Comparison of ENCODE assay signal across 16 cellular contexts in genomic region chr20:58708246-58708931, GRCh38. TPM values are rescaled to one million over a fixed set of nuclear protein-coding genes. Genes with fewer than 3 reads are reported as not detected.
DNase-seq lines count a peak whose midpoint lies in the region; ATAC-seq, FAIRE-seq and TF ChIP-seq lines count a peak whose summit lies in the region.
"Had no signal": no experiment of that assay in that cellular context is flagged by ENCODE, and none has a peak within 500 bp of the region (broad histone marks: within the 10 kb centered on the region; RNA-seq: fewer than 3 reads in every experiment).

No MANE protein-coding gene starts in this region.

- no peak for TF ChIP-seq RAD21 in HepG2 (CRISPR knock-in tag; IDR thresholded peaks at IDR 0.05)

- no peaks in the 10 kb centered on the region for H3K4me1 ChIP-seq in HepG2 (ENCODE audit: insufficient read depth, low read length)
- H3K4me1 ChIP-seq in suprapubic skin, result no peaks in the 10 kb centered on the region

- TF ChIP-seq EP300 in HepG2 (IDR thresholded peaks at IDR 0.05; ENCODE audit: low read depth in 2 of 2, low read length in 2 of 2) (no peak), HepG2 (CRISPR knock-in tag; IDR thresholded peaks at IDR 0.05; ENCODE audit: borderline replicate concordance) (no peak), suprapubic skin (IDR thresholded peaks at IDR 0.05) (no peak)

- no peak overlapping the region for H3K9ac ChIP-seq in HepG2 (ENCODE audit: insufficient read depth, low read depth, low read length)

- POLR2A ChIA-PET in activated CD4-positive, alpha-beta memory T cell treated with anti-CD3 and anti-CD28 coated beads, Interleukin-2, amount 10 ng/mL, durations not matched to agents 7 days and 5 days (lab: Charles Lee), result no interaction called here
- POLR2A ChIA-PET in HepG2 (lab: Yijun Ruan, JAX), result no interaction called here

- H3K27ac ChIP-seq in HepG2 (ENCODE audit: extremely low read length, insufficient read depth, low read length), result no peak overlapping the region
- H3K27ac ChIP-seq in suprapubic skin, result no peak overlapping the region
- H3K27ac ChIP-seq: epithelial cell of prostate had no signal

- BruUV-seq in HepG2 (replicated peaks; lab: Mats Ljungman, UMichigan), result no TSS peak

- FAIRE-seq in HepG2 (lab: Jason Lieb, UNC), result no peak

- TF ChIP-seq POLR2A in HepG2 (IDR thresholded peaks at IDR 0.05; ENCODE audit: insufficient read depth in 1 of 2, low read depth in 2 of 2, low read length in 2 of 2), result no peak
- TF ChIP-seq POLR2A in suprapubic skin (IDR thresholded peaks at IDR 0.05), result no peak

- H3K4me2 ChIP-seq in HepG2 (ENCODE audit: low read depth, low read length), result no peak overlapping the region

- CTCF ChIA-PET in activated CD8-positive, alpha-beta memory T cell treated with anti-CD3 and anti-CD28 coated beads, Interleukin-2, amount 10 ng/mL, durations not matched to agents 7 days and 5 days (lab: Charles Lee), result no interaction called here
- CTCF ChIA-PET in activated CD4-positive, alpha-beta memory T cell treated with anti-CD3 and anti-CD28 coated beads, Interleukin-2, amount 10 ng/mL, durations not matched to agents 7 days and 5 days (lab: Charles Lee), result no interaction called here
- CTCF ChIA-PET in HepG2 (lab: Yijun Ruan, JAX; ENCODE audit: low intra/inter-chr PET ratio, low total read pairs), result no interaction called here

- H3K27me3 ChIP-seq in HepG2 (ENCODE audit: control insufficient read depth in 1 of 2, insufficient read depth in 2 of 2, low read length in 2 of 2) (no peaks in the 10 kb centered on the region), suprapubic skin (no peaks in the 10 kb centered on the region)

- no peak overlapping the region for H3K27ac Mint-ChIP-seq in activated CD8-positive, alpha-beta memory T cell treated with anti-CD3 and anti-CD28 coated beads, Interleukin-2, amount 10 ng/mL, durations not matched to agents 7 days and 5 days
- H3K27ac Mint-ChIP-seq in activated CD4-positive, alpha-beta memory T cell treated with anti-CD3 and anti-CD28 coated beads, Interleukin-2, amount 10 ng/mL, durations not matched to agents 7 days and 5 days, result no peak overlapping the region
- H3K27ac Mint-ChIP-seq: immature natural killer cell had no signal

- H3K27me3 Mint-ChIP-seq in activated CD8-positive, alpha-beta memory T cell treated with anti-CD3 and anti-CD28 coated beads, Interleukin-2, amount 10 ng/mL, durations not matched to agents 7 days and 5 days, result no peaks in the 10 kb centered on the region
- no peaks in the 10 kb centered on the region for H3K27me3 Mint-ChIP-seq in activated CD4-positive, alpha-beta memory T cell treated with anti-CD3 and anti-CD28 coated beads, Interleukin-2, amount 10 ng/mL, durations not matched to agents 7 days and 5 days

- peaks cover 4% of the 10 kb centered on the region for H3K4me1 Mint-ChIP-seq in activated CD8-positive, alpha-beta memory T cell treated with anti-CD3 and anti-CD28 coated beads, Interleukin-2, amount 10 ng/mL, durations not matched to agents 7 days and 5 days
- peaks cover 3% of the 10 kb centered on the region for H3K4me1 Mint-ChIP-seq in activated CD4-positive, alpha-beta memory T cell treated with anti-CD3 and anti-CD28 coated beads, Interleukin-2, amount 10 ng/mL, durations not matched to agents 7 days and 5 days
- H3K4me1 Mint-ChIP-seq: CD8-positive, alpha-beta memory T cell; immature natural killer cell had no signal

- DNase-seq in activated CD8-positive, alpha-beta memory T cell treated with anti-CD3 and anti-CD28 coated beads, Interleukin-2, amount 10 ng/mL, durations not matched to agents 7 days and 5 days, result peak; percentile 30
- DNase-seq in activated CD8-positive, alpha-beta memory T cell treated with anti-CD3 and anti-CD28 coated beads, Interleukin-2, amount 50 U/mL, for 48 hours, result no peak
- DNase-seq in activated CD4-positive, alpha-beta memory T cell treated with anti-CD3 and anti-CD28 coated beads, Interleukin-2, amount 10 ng/mL, durations not matched to agents 7 days and 5 days, result peak; percentile 12
- no peak for DNase-seq in HepG2 (ENCODE audit: low spot score)
- DNase-seq in suprapubic skin (ENCODE audit: low spot score in 2 of 2), result peak; percentile 52 to 62
- DNase-seq in left colon, result no peak
- DNase-seq: amygdala; CD8-positive, alpha-beta memory T cell; cerebellar nuclear complex; immature natural killer cell; NCI-H1930; stimulated activated CD4-positive, alpha-beta T cell treated with anti-CD3 and anti-CD28 coated beads, Interleukin-15, amount 100 ng/mL, for 24 hours had no signal

- 94% methylated on average over 26 of the region's 28 CpGs for WGBS in HepG2 (ENCODE audit: low lambda C conversion rate)
- 93% methylated on average over 15 of the region's 28 CpGs for WGBS in suprapubic skin

- H4K20me1 ChIP-seq in HepG2 (ENCODE audit: insufficient read depth, low read length), result no peaks in the 10 kb centered on the region; the same call in 1 of the 2 replicates

- H3K36me3 ChIP-seq in HepG2 (replicated peaks in 1 of 2; ENCODE audit: control insufficient read depth in 1 of 2, insufficient read depth in 2 of 2, low read length in 2 of 2), result peaks cover 3 to 9% of the 10 kb centered on the region in 2 experiments; a peak in 4 of 5 replicates
- peaks cover 58% of the 10 kb centered on the region for H3K36me3 ChIP-seq in suprapubic skin

- H3K36me3 Mint-ChIP-seq in activated CD8-positive, alpha-beta memory T cell treated with anti-CD3 and anti-CD28 coated beads, Interleukin-2, amount 10 ng/mL, durations not matched to agents 7 days and 5 days, result peaks cover 3% of the 10 kb centered on the region
- H3K36me3 Mint-ChIP-seq in activated CD4-positive, alpha-beta memory T cell treated with anti-CD3 and anti-CD28 coated beads, Interleukin-2, amount 10 ng/mL, durations not matched to agents 7 days and 5 days (ENCODE audit: low read depth), result peaks cover 10% of the 10 kb centered on the region

- no peak for TF ChIP-seq CTCF in HepG2 (CRISPR knock-in tag; IDR thresholded peaks at IDR 0.05)
- no peak for TF ChIP-seq CTCF in suprapubic skin (IDR thresholded peaks at IDR 0.05)

- H3K4me3 ChIP-seq in HepG2 (replicated peaks in 1 of 3; ENCODE audit: insufficient read depth in 1 of 3, low read depth in 2 of 3, low read length in 3 of 3), result no peak overlapping the region
- no peak overlapping the region for H3K4me3 ChIP-seq in suprapubic skin
- H3K4me3 ChIP-seq: mucosa of descending colon had no signal

- H3K4me3 Mint-ChIP-seq in activated CD8-positive, alpha-beta memory T cell treated with anti-CD3 and anti-CD28 coated beads, Interleukin-2, amount 10 ng/mL, durations not matched to agents 7 days and 5 days, result no peak overlapping the region
- H3K4me3 Mint-ChIP-seq in activated CD4-positive, alpha-beta memory T cell treated with anti-CD3 and anti-CD28 coated beads, Interleukin-2, amount 10 ng/mL, durations not matched to agents 7 days and 5 days, result no peak overlapping the region
- H3K4me3 Mint-ChIP-seq: CD8-positive, alpha-beta memory T cell; immature natural killer cell had no signal

- no peak for ATAC-seq in activated CD8-positive, alpha-beta memory T cell treated with anti-CD3 and anti-CD28 coated beads, Interleukin-2, amount 10 ng/mL, durations not matched to agents 7 days and 5 days
- ATAC-seq in HepG2 (no peak), left colon (no peak), HG02973 (IDR thresholded peaks at IDR 0.05; ENCODE audit: unreplicated experiment) (no peak), HG03108 (IDR thresholded peaks at IDR 0.05; ENCODE audit: unreplicated experiment) (no peak)
- ATAC-seq: mucosa of descending colon had no signal

- intact Hi-C loops in HepG2 (cut with micrococcal nuclease; ENCODE audit: unreplicated experiment) (no loop called here), left colon (cut with DNase I, micrococcal nuclease) (no loop called here)

- in situ Hi-C loops in HepG2 (cut with HindIII; ENCODE audit: extremely low pct_ligation_motif_present, low pct_unique_long_range_greater_than_20kb), result no loop called here

- H3K9me3 ChIP-seq in HepG2 (ENCODE audit: low read length), result no peaks in the 10 kb centered on the region
- no peaks in the 10 kb centered on the region for H3K9me3 ChIP-seq in suprapubic skin
- H3K9me3 ChIP-seq: mucosa of descending colon had no signal

- H2AFZ ChIP-seq in HepG2 (ENCODE audit: low read length), result no peak overlapping the region

- no peaks in the 10 kb centered on the region for H3K9me3 Mint-ChIP-seq in activated CD8-positive, alpha-beta memory T cell treated with anti-CD3 and anti-CD28 coated beads, Interleukin-2, amount 10 ng/mL, durations not matched to agents 7 days and 5 days (ENCODE audit: low read depth)
- H3K9me3 Mint-ChIP-seq in activated CD4-positive, alpha-beta memory T cell treated with anti-CD3 and anti-CD28 coated beads, Interleukin-2, amount 10 ng/mL, durations not matched to agents 7 days and 5 days, result no peaks in the 10 kb centered on the region
- H3K9me3 Mint-ChIP-seq: CD8-positive, alpha-beta memory T cell; immature natural killer cell had no signal

- no peaks in the 10 kb centered on the region for H3K79me2 ChIP-seq in HepG2 (ENCODE audit: insufficient read depth, low read length)

RNA-seq across cellular contexts. Expression of gene NPEPL1, which starts 15.8 kb away (rescaled TPM):
- 10 to 100 TPM; 19.3 to 30.4 TPM for total RNA-seq in activated CD8-positive, alpha-beta memory T cell treated with anti-CD3 and anti-CD28 coated beads, Interleukin-2, amount 10 ng/mL, durations not matched to agents 7 days and 5 days
- total RNA-seq in activated CD4-positive, alpha-beta memory T cell treated with anti-CD3 and anti-CD28 coated beads, Interleukin-2, amount 10 ng/mL, durations not matched to agents 7 days and 5 days, result 10 to 100 TPM; 29.1 to 30.7 TPM
- total RNA-seq in HepG2 (2016; rRNA removed; fragmentation: Illumina TruSeq; extraction: Trizol) (0.60 and 4.1 TPM in 2 replicates), suprapubic skin (10 to 100 TPM; 21.0 to 69.2 (median 42.0) TPM), left colon (10 to 100 TPM; 30.3 to 31.1 TPM)
- 3.0 and 3.1 TPM in 2 replicates for total RNA-seq in HepG2 (2016; cell fraction: cytosol; rRNA removed; fragmentation: Illumina TruSeq; extraction: Trizol; ENCODE audit: low read depth)
- 0.30 and 4.3 TPM in 2 replicates for total RNA-seq in HepG2 (2016; cell fraction: insoluble cytoplasmic fraction; rRNA removed; fragmentation: Illumina TruSeq; extraction: Trizol)
- total RNA-seq in HepG2 (2016; cell fraction: membrane; rRNA removed; fragmentation: Illumina TruSeq; extraction: Trizol), result 0.96 and 1.0 TPM in 2 replicates
- 8.0 and 8.6 TPM in 2 replicates for total RNA-seq in HepG2 (2016; cell fraction: nucleus; rRNA removed; fragmentation: Illumina TruSeq; extraction: Trizol)
- polyA plus RNA-seq in HepG2 (2011; rRNA removed), result 7.5 and 9.9 TPM in 2 replicates
- polyA plus RNA-seq in HepG2 (2011; cell fraction: cytosol; rRNA removed), result 1.3 and 1.9 TPM in 2 replicates
- polyA plus RNA-seq in HepG2 (2011; cell fraction: nucleus; rRNA removed), result 184 and 219 TPM in 2 replicates
- 16.9 and 23.0 TPM in 2 replicates for polyA plus RNA-seq in HepG2 (2012)
- polyA plus RNA-seq in HepG2 (2016; cell fraction: cytosol; fragmentation: Illumina TruSeq; extraction: Trizol; ENCODE audit: low read depth), result 0.41 and 0.51 TPM in 2 replicates
- 0.69 and 1.4 TPM in 2 replicates for polyA plus RNA-seq in HepG2 (2016; cell fraction: insoluble cytoplasmic fraction; fragmentation: Illumina TruSeq; extraction: Trizol; ENCODE audit: low read depth)
- 0.55 and 0.71 TPM in 2 replicates for polyA plus RNA-seq in HepG2 (2016; cell fraction: membrane; fragmentation: Illumina TruSeq; extraction: Trizol; ENCODE audit: low read depth)
- 49.5 and 52.8 TPM in 2 replicates for polyA plus RNA-seq in HepG2 (2016; cell fraction: nucleus; fragmentation: Illumina TruSeq; extraction: Trizol; ENCODE audit: insufficient read depth, low read depth)
- 8.5 and 18.0 TPM in 2 replicates for polyA minus RNA-seq in HepG2 (2011; rRNA and poly(A)+ RNA removed; ENCODE audit: low replicate concordance)
- polyA minus RNA-seq in HepG2 (2011; cell fraction: cytosol; rRNA and poly(A)+ RNA removed), result 0.49 and 0.88 TPM in 2 replicates
- polyA minus RNA-seq in HepG2 (2011; cell fraction: nucleus; rRNA and poly(A)+ RNA removed), result 24.2 and 30.1 TPM in 2 replicates

RNA-seq across cellular contexts. Expression of gene STX16, which starts 57.3 kb away (rescaled TPM):
- total RNA-seq in activated CD8-positive, alpha-beta memory T cell treated with anti-CD3 and anti-CD28 coated beads, Interleukin-2, amount 10 ng/mL, durations not matched to agents 7 days and 5 days, result 100 to 1,000 TPM; 120 to 165 TPM
- 100 to 1,000 TPM; 152 to 153 TPM for total RNA-seq in activated CD4-positive, alpha-beta memory T cell treated with anti-CD3 and anti-CD28 coated beads, Interleukin-2, amount 10 ng/mL, durations not matched to agents 7 days and 5 days
- total RNA-seq in HepG2 (2016; rRNA removed; fragmentation: Illumina TruSeq; extraction: Trizol), result 28.0 and 40.5 TPM in 2 replicates
- 42.2 and 47.4 TPM in 2 replicates for total RNA-seq in HepG2 (2016; cell fraction: cytosol; rRNA removed; fragmentation: Illumina TruSeq; extraction: Trizol; ENCODE audit: low read depth)
- total RNA-seq in HepG2 (2016; cell fraction: insoluble cytoplasmic fraction; rRNA removed; fragmentation: Illumina TruSeq; extraction: Trizol), result 26.0 and 32.7 TPM in 2 replicates
- total RNA-seq in HepG2 (2016; cell fraction: membrane; rRNA removed; fragmentation: Illumina TruSeq; extraction: Trizol), result 41.8 and 44.6 TPM in 2 replicates
- 52.2 and 59.0 TPM in 2 replicates for total RNA-seq in HepG2 (2016; cell fraction: nucleus; rRNA removed; fragmentation: Illumina TruSeq; extraction: Trizol)
- polyA plus RNA-seq in HepG2 (2011; rRNA removed), result 72.7 and 79.2 TPM in 2 replicates
- polyA plus RNA-seq in HepG2 (2011; cell fraction: cytosol; rRNA removed), result 37.3 and 55.0 TPM in 2 replicates
- 168 and 204 TPM in 2 replicates for polyA plus RNA-seq in HepG2 (2011; cell fraction: nucleus; rRNA removed)
- 88.7 and 102 TPM in 2 replicates for polyA plus RNA-seq in HepG2 (2012)
- polyA plus RNA-seq in HepG2 (2016; cell fraction: cytosol; fragmentation: Illumina TruSeq; extraction: Trizol; ENCODE audit: low read depth), result 6.6 and 6.7 TPM in 2 replicates
- 48.8 and 56.0 TPM in 2 replicates for polyA plus RNA-seq in HepG2 (2016; cell fraction: insoluble cytoplasmic fraction; fragmentation: Illumina TruSeq; extraction: Trizol; ENCODE audit: low read depth)
- polyA plus RNA-seq in HepG2 (2016; cell fraction: membrane; fragmentation: Illumina TruSeq; extraction: Trizol; ENCODE audit: low read depth), result 27.8 and 29.3 TPM in 2 replicates
- polyA plus RNA-seq in HepG2 (2016; cell fraction: nucleus; fragmentation: Illumina TruSeq; extraction: Trizol; ENCODE audit: insufficient read depth, low read depth), result 245 and 266 TPM in 2 replicates
- polyA minus RNA-seq in HepG2 (2011; rRNA and poly(A)+ RNA removed; ENCODE audit: low replicate concordance), result 15.4 and 22.9 TPM in 2 replicates
- 18.4 and 26.0 TPM in 2 replicates for polyA minus RNA-seq in HepG2 (2011; cell fraction: cytosol; rRNA and poly(A)+ RNA removed)
- polyA minus RNA-seq in HepG2 (2011; cell fraction: nucleus; rRNA and poly(A)+ RNA removed), result 99.9 and 121 TPM in 2 replicates
- total RNA-seq in suprapubic skin, result 100 to 1,000 TPM in 1 of 4 donors, 10 to 100 TPM in 3; 35.6 to 138 (median 50.9) TPM
- 10 to 100 TPM; 39.6 to 40.7 TPM for total RNA-seq in left colon

Comparison
In these comparisons a context has a peak if more than half of its experiments do, and no peak if none do; other contexts are left out.
1. DNase-seq: peak in activated CD8-positive, alpha-beta memory T cell treated with anti-CD3 and anti-CD28 coated beads, Interleukin-2, amount 10 ng/mL, durations not matched to agents 7 days and 5 days (single experiment), activated CD4-positive, alpha-beta memory T cell treated with anti-CD3 and anti-CD28 coated beads, Interleukin-2, amount 10 ng/mL, durations not matched to agents 7 days and 5 days (single experiment) and suprapubic skin (2 of 2); none in activated CD8-positive, alpha-beta memory T cell treated with anti-CD3 and anti-CD28 coated beads, Interleukin-2, amount 50 U/mL, for 48 hours (single experiment), HepG2 (single experiment) and left colon (0 of 2).